Comparison of ENCODE assay signal across 13 cellular contexts in genomic region chr12:52496590-52497071, GRCh38. TPM values are rescaled to one million over a fixed set of nuclear protein-coding genes. Genes with fewer than 3 reads are reported as not detected.
DNase-seq lines count a peak whose midpoint lies in the region; ATAC-seq, FAIRE-seq and TF ChIP-seq lines count a peak whose summit lies in the region.
"Had no signal": no experiment of that assay in that cellular context is flagged by ENCODE, and none has a peak within 500 bp of the region (broad histone marks: within the 10 kb centered on the region; RNA-seq: fewer than 3 reads in every experiment).

No MANE protein-coding gene starts in this region.

- ATAC-seq in GM18505 (IDR thresholded peaks at IDR 0.05; ENCODE audit: unreplicated experiment) = no peak
- ATAC-seq: activated CD8-positive, alpha-beta T cell treated with anti-CD3 and anti-CD28 coated beads for 36 hours had no signal

- no peaks in the 10 kb centered on the region for H3K36me3 Mint-ChIP-seq in mesothelial cell of epicardium
- no peaks in the 10 kb centered on the region for H3K36me3 Mint-ChIP-seq in activated T-cell treated with anti-CD3 and anti-CD28 coated beads, Interleukin-2, amount 50 U/mL, for 24 hours (ENCODE audit: low read depth)

- H3K4me3 Mint-ChIP-seq in mesothelial cell of epicardium = no peak overlapping the region
- no peak overlapping the region for H3K4me3 Mint-ChIP-seq in activated T-cell treated with anti-CD3 and anti-CD28 coated beads, Interleukin-2, amount 50 U/mL, for 24 hours
- H3K4me3 Mint-ChIP-seq: activated CD8-positive, alpha-beta T cell treated with anti-CD3 and anti-CD28 coated beads for 36 hours had no signal

- TF ChIP-seq POLR2A in GM18505 (IDR thresholded peaks at IDR 0.05; ENCODE audit: borderline replicate concordance, extremely low read depth, insufficient read depth, insufficient read length) (no peak), GM12891 (IDR thresholded peaks at IDR 0.05; ENCODE audit: low read depth, low read length) (no peak)

- peaks cover 23% of the 10 kb centered on the region for H3K4me1 Mint-ChIP-seq in mesothelial cell of epicardium
- H3K4me1 Mint-ChIP-seq in activated T-cell treated with anti-CD3 and anti-CD28 coated beads, Interleukin-2, amount 50 U/mL, for 24 hours (ENCODE audit: low read depth) = peaks cover 3% of the 10 kb centered on the region

- TF ChIP-seq CTCF in choroid plexus epithelial cell (conservative IDR thresholded peaks at IDR 0.05; ENCODE audit: low read depth, low read length) (no peak), mesothelial cell of epicardium (IDR thresholded peaks at IDR 0.05; ENCODE audit: unreplicated experiment) (no peak)

- DNase-seq in Daoy (ENCODE audit: low read depth) (peak; percentile 89), LoVo (ENCODE audit: low spot score) (peak; percentile 72), choroid plexus epithelial cell (ENCODE audit: low read depth) (peak; percentile 76), mesothelial cell of epicardium (ENCODE audit: low spot score in 2 of 2, unreplicated experiment in 2 of 2) (no peak), GM12891 (ENCODE audit: insufficient read length, low spot score) (no peak), NCI-H446 (lab: John Stamatoyannopoulos, UW) (no peak)
- DNase-seq in activated T-cell treated with anti-CD3 and anti-CD28 coated beads, Interleukin-2, amount 50 U/mL, for 24 hours = no peak
- DNase-seq: activated CD8-positive, alpha-beta T cell treated with anti-CD3 and anti-CD28 coated beads for 36 hours; MV-4-11 had no signal

- FAIRE-seq in GM12891 (lab: Jason Lieb, UNC) = no peak
- FAIRE-seq: colon had no signal

- H3K27me3 Mint-ChIP-seq in mesothelial cell of epicardium (ENCODE audit: low read depth) = peaks cover 27% of the 10 kb centered on the region
- peaks cover 22% of the 10 kb centered on the region for H3K27me3 Mint-ChIP-seq in activated T-cell treated with anti-CD3 and anti-CD28 coated beads, Interleukin-2, amount 50 U/mL, for 24 hours

- peak overlapping the region; percentile 14 for H3K27ac Mint-ChIP-seq in mesothelial cell of epicardium
- H3K27ac Mint-ChIP-seq in activated T-cell treated with anti-CD3 and anti-CD28 coated beads, Interleukin-2, amount 50 U/mL, for 24 hours = no peak overlapping the region
- H3K27ac Mint-ChIP-seq: activated CD8-positive, alpha-beta T cell treated with anti-CD3 and anti-CD28 coated beads for 36 hours had no signal

- H3K4me3 ChIP-seq in choroid plexus epithelial cell (ENCODE audit: low read depth, low read length) = no peak overlapping the region

- H3K9me3 Mint-ChIP-seq in mesothelial cell of epicardium = peaks cover 5% of the 10 kb centered on the region
- H3K9me3 Mint-ChIP-seq in activated T-cell treated with anti-CD3 and anti-CD28 coated beads, Interleukin-2, amount 50 U/mL, for 24 hours = no peaks in the 10 kb centered on the region
- H3K9me3 Mint-ChIP-seq: activated CD8-positive, alpha-beta T cell treated with anti-CD3 and anti-CD28 coated beads for 36 hours had no signal

TF ChIP-seq in GM12891, 5 proteins besides CTCF, POLR2A, EP300 and RAD21:
- TF ChIP-seq PAX5 (IDR thresholded peaks at IDR 0.05; ENCODE audit: insufficient read depth, low read length, severe bottlenecking) = no peak
- TF ChIP-seq POLR2AphosphoS5 (IDR thresholded peaks at IDR 0.05; ENCODE audit: low read depth, low read length) = no peak
- TF ChIP-seq TAF1 (IDR thresholded peaks at IDR 0.05; ENCODE audit: low read depth, low read length) = no peak
- TF ChIP-seq SPI1 (IDR thresholded peaks at IDR 0.05; ENCODE audit: low read depth, low read length) = no peak
- no peak for TF ChIP-seq POU2F2 (IDR thresholded peaks at IDR 0.05; ENCODE audit: low read depth, low read length)

RNA-seq across cellular contexts. Expression of gene KRT6A, which starts 3.6 kb away (rescaled TPM):
- total RNA-seq in Daoy (2014; rRNA removed; shearing (Covaris generic)) = not detected in 2 replicates
- 1.2 TPM in 1 of 3 replicates, not detected in the others for total RNA-seq in mesothelial cell of epicardium
- polyA plus RNA-seq in GM12891 (2012; ENCODE audit: low read depth, missing spikeins) = not detected
- total RNA-seq: activated CD8-positive, alpha-beta T cell treated with anti-CD3 and anti-CD28 coated beads for 36 hours; temporal lobe had no signal

RNA-seq across cellular contexts. Expression of gene KRT6C, which starts 23.0 kb away (rescaled TPM):
- total RNA-seq in Daoy (2014; rRNA removed; shearing (Covaris generic)) = not detected in 2 replicates
- total RNA-seq in mesothelial cell of epicardium = not detected in 3 replicates
- not detected for polyA plus RNA-seq in GM12891 (2012; ENCODE audit: low read depth, missing spikeins)
- total RNA-seq: activated CD8-positive, alpha-beta T cell treated with anti-CD3 and anti-CD28 coated beads for 36 hours; temporal lobe had no signal
- polyA plus RNA-seq: liver had no signal

RNA-seq across cellular contexts. Expression of gene KRT5, which starts 23.6 kb away (rescaled TPM):
- total RNA-seq in Daoy (2014; rRNA removed; shearing (Covaris generic)) = 0.36 TPM in 1 of 2 replicates, not detected in the other
- 0.51 to 1.4 TPM (median 0.72 TPM) in 3 replicates for total RNA-seq in mesothelial cell of epicardium
- polyA plus RNA-seq in GM12891 (2012; ENCODE audit: low read depth, missing spikeins) = not detected
- total RNA-seq: activated CD8-positive, alpha-beta T cell treated with anti-CD3 and anti-CD28 coated beads for 36 hours; liver had no signal

RNA-seq across cellular contexts. Expression of gene KRT6B, which starts 44.7 kb away (rescaled TPM):
- total RNA-seq in Daoy (2014; rRNA removed; shearing (Covaris generic)) = not detected in 2 replicates
- total RNA-seq in mesothelial cell of epicardium = not detected in 3 replicates
- 0.04 TPM for polyA plus RNA-seq in GM12891 (2012; ENCODE audit: low read depth, missing spikeins)
- total RNA-seq: activated CD8-positive, alpha-beta T cell treated with anti-CD3 and anti-CD28 coated beads for 36 hours had no signal
- polyA plus RNA-seq: liver had no signal

RNA-seq across cellular contexts. Expression of gene KRT71, which starts 56.3 kb away (rescaled TPM):
- not detected in 2 replicates for total RNA-seq in Daoy (2014; rRNA removed; shearing (Covaris generic))
- total RNA-seq in mesothelial cell of epicardium = not detected in 3 replicates
- polyA plus RNA-seq in GM12891 (2012; ENCODE audit: low read depth, missing spikeins) = not detected
- total RNA-seq: activated CD8-positive, alpha-beta T cell treated with anti-CD3 and anti-CD28 coated beads for 36 hours; liver had no signal
- polyA plus RNA-seq: liver had no signal

Comparison
In these comparisons a context has a peak if more than half of its experiments do, and no peak if none do; other contexts are left out.
1. DNase-seq: peak in Daoy (single experiment), LoVo (single experiment) and choroid plexus epithelial cell (single experiment); none in mesothelial cell of epicardium (0 of 2), activated T-cell treated with anti-CD3 and anti-CD28 coated beads, Interleukin-2, amount 50 U/mL, for 24 hours (single experiment), GM12891 (single experiment) and NCI-H446 (0 of 2).